ENCODE assay signal across 8 cellular contexts in the genomic region with DNA sequence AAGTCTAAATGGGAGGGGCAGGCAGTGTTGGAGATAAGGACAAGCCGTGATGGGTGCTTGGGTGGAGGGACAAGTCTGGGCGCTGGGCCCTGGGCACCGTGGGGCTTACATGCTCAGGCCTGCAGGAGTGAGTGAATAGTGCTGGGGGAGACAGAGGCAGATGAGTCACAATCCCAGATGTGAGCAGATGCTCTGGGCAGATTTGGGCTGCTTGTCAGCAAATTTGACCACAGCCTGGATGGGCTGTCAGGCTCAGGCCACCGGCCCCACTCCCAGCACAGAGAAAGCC. TPM values are rescaled to one million over a fixed set of nuclear protein-coding genes. Genes with fewer than 3 reads are reported as not detected.
DNase-seq lines count a peak whose midpoint lies in the region; ATAC-seq and TF ChIP-seq lines count a peak whose summit lies in the region.

No MANE protein-coding gene starts in this region.

- TF ChIP-seq CTCF in upper lobe of right lung (IDR thresholded peaks at IDR 0.05) = no peak

- H3K9me3 ChIP-seq in upper lobe of right lung = no peaks in the 10 kb centered on the region

- no peaks in the 10 kb centered on the region for H3K36me3 ChIP-seq in upper lobe of right lung

- DNase-seq in activated T-cell treated with anti-CD3 and anti-CD28 coated beads for 48 hours (ENCODE audit: low read depth) = peak; percentile 19
- no peak for DNase-seq in activated T-cell treated with anti-CD3 and anti-CD28 coated beads for 4 hours
- DNase-seq in activated T-cell treated with anti-CD3 and anti-CD28 coated beads, Interleukin-2, amount 50 U/mL, for 48 hours = peak; percentile 51 to 60
- DNase-seq in left colon = peak; percentile 49 to 53
- peak; percentile 70 for DNase-seq in upper lobe of right lung
- no peak for DNase-seq in EL
- DNase-seq in kidney tubule cell (ENCODE audit: low spot score) = no peak
- DNase-seq in NCI-H1436 (lab: John Stamatoyannopoulos, UW) = no peak

- peak overlapping the region; percentile 90 for H3K27ac ChIP-seq in upper lobe of right lung

- intact Hi-C loops in left colon (cut with DNase I, micrococcal nuclease) (no loop called here), upper lobe of right lung (cut with DNase I) (no loop called here)

- peaks cover 37% of the 10 kb centered on the region for H3K4me1 ChIP-seq in upper lobe of right lung

- ATAC-seq in left colon (peak; percentile 46), upper lobe of right lung (peak; percentile 45)

- peak overlapping the region; percentile 25 for H3K4me3 ChIP-seq in upper lobe of right lung

- no peaks in the 10 kb centered on the region for H3K27me3 ChIP-seq in upper lobe of right lung

RNA-seq across cellular contexts. Expression of a gene that starts 41.6 kb away (rescaled TPM):
- total RNA-seq in left colon (10 to 100 TPM; 36.9 to 37.5 TPM), upper lobe of right lung (37.6 TPM)

Comparison
In these comparisons a context has a peak if more than half of its experiments do, and no peak if none do; other contexts are left out.
1. DNase-seq: peak in activated T-cell treated with anti-CD3 and anti-CD28 coated beads for 48 hours (single experiment), activated T-cell treated with anti-CD3 and anti-CD28 coated beads, Interleukin-2, amount 50 U/mL, for 48 hours (2 of 2), left colon (2 of 2) and upper lobe of right lung (single experiment); none in activated T-cell treated with anti-CD3 and anti-CD28 coated beads for 4 hours (single experiment), EL (single experiment), kidney tubule cell (single experiment) and NCI-H1436 (single experiment).